ENCODE assay signal across 9 cellular contexts in the genomic region with DNA sequence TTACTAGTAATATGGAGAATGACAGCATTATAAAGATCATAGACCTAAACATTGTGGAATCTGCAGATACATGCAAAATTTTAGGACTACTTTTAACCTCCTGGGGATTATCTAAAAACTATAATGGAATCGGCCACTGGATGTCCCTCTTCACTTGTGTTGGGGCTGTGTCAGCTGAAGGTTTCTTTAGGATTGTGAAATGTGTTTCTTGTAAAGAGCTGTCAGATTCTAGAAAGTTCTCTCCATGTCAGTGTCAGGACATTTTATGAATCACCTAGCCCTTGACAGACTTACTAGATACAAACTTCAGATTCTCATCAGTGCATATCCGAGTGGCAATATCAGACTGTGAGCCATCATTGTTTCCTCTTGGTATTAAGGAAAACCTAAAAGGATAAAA.
A peak's percentile ranks its signal among the peaks of the same experiment; 100 is the strongest.
DNase-seq lines count a peak whose midpoint lies in the region; ATAC-seq, FAIRE-seq and TF ChIP-seq lines count a peak whose summit lies in the region.
"Had no signal": no experiment of that assay in that cellular context is flagged by ENCODE, and none has a peak within 500 bp of the region (broad histone marks: within the 10 kb centered on the region; RNA-seq: fewer than 3 reads in every experiment).

No MANE protein-coding gene starts in this region.

- peak; percentile 80 for TF ChIP-seq EP300 in neural cell (conservative IDR thresholded peaks at IDR 0.05; ENCODE audit: poor library complexity, severe bottlenecking)

- H3K27ac ChIP-seq in neural cell (ENCODE audit: low read length) = no peak overlapping the region

- H3K9me3 ChIP-seq in neural cell (ENCODE audit: low read length) (no peaks in the 10 kb centered on the region), MG63 (peaks cover 2% of the 10 kb centered on the region; the same call in 1 of the 2 replicates)

- no peak overlapping the region for H3K27ac Mint-ChIP-seq in immature natural killer cell

- H3K4me1 Mint-ChIP-seq in immature natural killer cell = no peaks in the 10 kb centered on the region

- H3K36me3 Mint-ChIP-seq in immature natural killer cell = no peaks in the 10 kb centered on the region

- H3K4me3 ChIP-seq in bronchial epithelial cell (ENCODE audit: low read depth, low read length) (no peak overlapping the region), neural cell (ENCODE audit: low read length) (no peak overlapping the region), MG63 (no peak overlapping the region)

- no peaks in the 10 kb centered on the region for H4K20me1 ChIP-seq in neural cell (ENCODE audit: insufficient read depth)

- no peak overlapping the region for H3K4me3 Mint-ChIP-seq in immature natural killer cell

- peak; percentile 80 for TF ChIP-seq RAD21 in neural cell (conservative IDR thresholded peaks at IDR 0.05)

- H3K27me3 Mint-ChIP-seq in immature natural killer cell (ENCODE audit: low read depth in 3 of 3) = peaks cover 0 to 2% (median 0%) of the 10 kb centered on the region in 3 donors

- no peak overlapping the region for H2AFZ ChIP-seq in neural cell (ENCODE audit: low read depth, low read length)

- DNase-seq in GM03348 (ENCODE audit: low spot score) (peak; percentile 47), NCI-H1694 treated with DMSO at 0.1 percent for 48 hours (lab: John Stamatoyannopoulos, UW) (peak; percentile 50), bronchial epithelial cell (ENCODE audit: low read depth) (peak; percentile 47), left lobe of liver (ENCODE audit: low spot score) (no peak), MG63 (no peak), immature natural killer cell (no peak)

- peaks cover 4 to 15% (median 9%) of the 10 kb centered on the region in 6 donors for H3K9me3 Mint-ChIP-seq in immature natural killer cell

- TF ChIP-seq CTCF in bronchial epithelial cell (IDR thresholded peaks at IDR 0.05; ENCODE audit: insufficient read depth, low read length, severe bottlenecking) (peak; percentile 20), neural cell (IDR thresholded peaks at IDR 0.05; ENCODE audit: poor library complexity, severe bottlenecking) (peak; percentile 75)

- FAIRE-seq in bronchial epithelial cell (lab: Jason Lieb, UNC) = no peak
- FAIRE-seq: endometrium had no signal

- no peaks in the 10 kb centered on the region for H3K9me2 ChIP-seq in neural cell (ENCODE audit: insufficient read depth, low read length)

- H3K4me2 ChIP-seq in neural cell (ENCODE audit: low read length) = no peak overlapping the region

- H3F3A ChIP-seq in neural cell (ENCODE audit: insufficient read depth, low read length, poor library complexity, severe bottlenecking) = no peaks in the 10 kb centered on the region

- no peaks in the 10 kb centered on the region for H3K27me3 ChIP-seq in bronchial epithelial cell (ENCODE audit: control insufficient read depth, insufficient read depth, low read length)
- H3K27me3 ChIP-seq in neural cell (ENCODE audit: insufficient read depth, low read depth, low read length) = no peaks in the 10 kb centered on the region
- no peaks in the 10 kb centered on the region; the same call in 1 of the 2 replicates for H3K27me3 ChIP-seq in MG63

- H3K36me3 ChIP-seq in bronchial epithelial cell (ENCODE audit: control insufficient read depth, insufficient read depth, low read length) (no peaks in the 10 kb centered on the region), neural cell (ENCODE audit: insufficient read depth, low read length) (no peaks in the 10 kb centered on the region), MG63 (no peaks in the 10 kb centered on the region; the same call in 1 of the 2 replicates)

- ATAC-seq in HG03432 (IDR thresholded peaks at IDR 0.05; ENCODE audit: unreplicated experiment) (no peak), left lobe of liver (no peak)

- H3K79me2 ChIP-seq in neural cell (replicated peaks; ENCODE audit: insufficient read depth, low read length) = no peaks in the 10 kb centered on the region

- H3K9ac ChIP-seq in neural cell (ENCODE audit: low read length) = no peak overlapping the region

TF ChIP-seq in neural cell, 6 proteins besides CTCF, POLR2A, EP300 and RAD21:
- TF ChIP-seq TAF1 (IDR thresholded peaks at IDR 0.05; ENCODE audit: low read depth) (no peak), MXI1 (conservative IDR thresholded peaks at IDR 0.05; ENCODE audit: poor library complexity, severe bottlenecking) (no peak), SMC3 (conservative IDR thresholded peaks at IDR 0.05; ENCODE audit: poor library complexity) (peak; percentile 75), POLR2AphosphoS5 (IDR thresholded peaks at IDR 0.05) (peak; percentile 22)
- TF ChIP-seq, protein P1, sequence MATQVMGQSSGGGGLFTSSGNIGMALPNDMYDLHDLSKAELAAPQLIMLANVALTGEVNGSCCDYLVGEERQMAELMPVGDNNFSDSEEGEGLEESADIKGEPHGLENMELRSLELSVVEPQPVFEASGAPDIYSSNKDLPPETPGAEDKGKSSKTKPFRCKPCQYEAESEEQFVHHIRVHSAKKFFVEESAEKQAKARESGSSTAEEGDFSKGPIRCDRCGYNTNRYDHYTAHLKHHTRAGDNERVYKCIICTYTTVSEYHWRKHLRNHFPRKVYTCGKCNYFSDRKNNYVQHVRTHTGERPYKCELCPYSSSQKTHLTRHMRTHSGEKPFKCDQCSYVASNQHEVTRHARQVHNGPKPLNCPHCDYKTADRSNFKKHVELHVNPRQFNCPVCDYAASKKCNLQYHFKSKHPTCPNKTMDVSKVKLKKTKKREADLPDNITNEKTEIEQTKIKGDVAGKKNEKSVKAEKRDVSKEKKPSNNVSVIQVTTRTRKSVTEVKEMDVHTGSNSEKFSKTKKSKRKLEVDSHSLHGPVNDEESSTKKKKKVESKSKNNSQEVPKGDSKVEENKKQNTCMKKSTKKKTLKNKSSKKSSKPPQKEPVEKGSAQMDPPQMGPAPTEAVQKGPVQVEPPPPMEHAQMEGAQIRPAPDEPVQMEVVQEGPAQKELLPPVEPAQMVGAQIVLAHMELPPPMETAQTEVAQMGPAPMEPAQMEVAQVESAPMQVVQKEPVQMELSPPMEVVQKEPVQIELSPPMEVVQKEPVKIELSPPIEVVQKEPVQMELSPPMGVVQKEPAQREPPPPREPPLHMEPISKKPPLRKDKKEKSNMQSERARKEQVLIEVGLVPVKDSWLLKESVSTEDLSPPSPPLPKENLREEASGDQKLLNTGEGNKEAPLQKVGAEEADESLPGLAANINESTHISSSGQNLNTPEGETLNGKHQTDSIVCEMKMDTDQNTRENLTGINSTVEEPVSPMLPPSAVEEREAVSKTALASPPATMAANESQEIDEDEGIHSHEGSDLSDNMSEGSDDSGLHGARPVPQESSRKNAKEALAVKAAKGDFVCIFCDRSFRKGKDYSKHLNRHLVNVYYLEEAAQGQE (IDR thresholded peaks at IDR 0.05; ENCODE audit: borderline replicate concordance) = peak; percentile 18

Comparison
In these comparisons a context has a peak if more than half of its experiments do, and no peak if none do; other contexts are left out.
1. DNase-seq: peak in GM03348 (single experiment), NCI-H1694 treated with DMSO at 0.1 percent for 48 hours (single experiment) and bronchial epithelial cell (single experiment); none in left lobe of liver (single experiment), MG63 (single experiment) and immature natural killer cell (0 of 3).